Comparison of ENCODE assay signal across 25 cellular contexts in the genomic region with DNA sequence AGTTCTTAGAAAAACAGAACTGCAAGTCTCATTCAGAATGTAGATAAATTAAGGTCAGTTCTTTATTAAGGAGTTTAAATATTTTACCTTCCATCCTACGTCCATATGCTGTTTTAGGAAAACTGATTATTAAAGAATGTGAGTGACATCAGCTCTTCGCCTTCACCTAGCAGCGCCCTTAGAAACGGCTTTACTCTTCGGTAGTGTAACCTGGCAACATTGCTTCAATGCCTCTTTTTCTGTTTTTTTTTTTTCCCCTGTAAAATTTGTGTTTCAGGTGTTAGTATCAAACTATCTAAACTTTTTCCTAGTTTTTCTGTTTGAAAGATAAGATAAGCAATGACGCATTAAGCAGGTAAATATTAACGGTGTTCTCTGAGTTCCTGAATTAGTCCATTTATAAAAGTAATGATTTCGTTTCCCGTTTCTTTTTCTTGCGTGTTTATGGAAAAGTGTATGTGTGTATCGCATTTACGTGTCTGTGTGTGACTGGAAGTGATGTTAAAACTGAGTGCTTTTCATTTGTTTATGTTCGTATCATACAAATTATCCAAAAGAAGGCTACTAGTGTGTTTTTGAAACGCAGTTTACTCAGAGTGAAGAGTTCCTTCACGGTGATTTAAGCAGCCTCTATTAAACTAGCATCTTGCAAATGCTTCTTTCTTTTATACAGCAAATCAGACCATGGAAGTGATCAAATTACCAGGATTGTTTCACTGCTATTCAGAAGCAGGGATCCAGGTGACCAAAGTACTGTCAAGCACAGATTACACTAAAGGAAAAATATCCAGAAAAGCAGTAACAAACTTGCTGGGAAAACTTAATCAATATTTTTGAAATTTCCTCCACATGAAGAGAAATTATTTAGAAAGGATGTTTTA.
DNase-seq lines count a peak whose midpoint lies in the region; ATAC-seq, FAIRE-seq and TF ChIP-seq lines count a peak whose summit lies in the region.
"Had no signal": no experiment of that assay in that cellular context is flagged by ENCODE, and none has a peak within 500 bp of the region (broad histone marks: within the 10 kb centered on the region; RNA-seq: fewer than 3 reads in every experiment).

No MANE protein-coding gene starts in this region.

- TF ChIP-seq CTCF in H1 (IDR thresholded peaks at IDR 0.05; ENCODE audit: control extremely low read depth in 1 of 3, insufficient read depth in 1 of 3, low read depth in 1 of 3, low read length in 3 of 3) (no peak), stomach (IDR thresholded peaks at IDR 0.05) (no peak), WTC11 (IDR thresholded peaks at IDR 0.05) (no peak)

- H3K36me3 ChIP-seq in H1 (ENCODE audit: control insufficient read depth in 2 of 4, insufficient read depth in 4 of 4, low read length in 3 of 4) (no peaks in the 10 kb centered on the region), stomach (peaks cover 0 to 8% (median 3%) of the 10 kb centered on the region in 4 donors)
- H3K36me3 ChIP-seq: HAP-1, MG63, sigmoid colon, upper lobe of left lung had no signal

- 83% methylated on average over 15 of the region's 15 CpGs; no CpG with 5 or more reads in 1 of the 2 experiments for WGBS in H1 (ENCODE audit: extremely low coverage in 1 of 2, insufficient coverage in 1 of 2, insufficient read length in 1 of 2, insufficient replicate concordance in 2 of 2, low coverage in 1 of 2, low lambda C conversion rate in 2 of 2, missing lambda C conversion rate in 1 of 2), 2 experiments
- 28 to 56% (median 48%) methylated on average over 15 of the region's 15 CpGs for WGBS in stomach, 5 donors
- 92% methylated on average over 15 of the region's 15 CpGs for WGBS in right cardiac atrium

- POLR2A ChIA-PET in H1 (lab: Charles Lee; ENCODE audit: partially characterized antibody) (no interaction called here), WTC11 (lab: Charles Lee) (no interaction called here)

- CTCF ChIA-PET in H1 (lab: Charles Lee; ENCODE audit: partially characterized antibody): no interaction called here
- CTCF ChIA-PET in WTC11 (lab: Charles Lee): no interaction called here

- H4K5ac ChIP-seq in H1 (ENCODE audit: insufficient read length, low read depth, low read length): no peak overlapping the region

- no peak overlapping the region for H3K18ac ChIP-seq in H1 (ENCODE audit: extremely low read depth, low read length)

- H3K4me1 Mint-ChIP-seq in WTC11: peaks cover 32% of the 10 kb centered on the region

- no peak overlapping the region for H3K9ac ChIP-seq in H1 (replicated peaks in 1 of 4; ENCODE audit: extremely low read depth in 1 of 4, low read depth in 3 of 4, low read length in 3 of 4)
- H3K9ac ChIP-seq: parathyroid adenoma had no signal

- H3K4me3 ChIP-seq in H1 (ENCODE audit: extremely low read depth in 1 of 4, insufficient read depth in 2 of 4, low read depth in 3 of 4, low read length in 4 of 4): no peak overlapping the region
- peak overlapping the region in 1 of 4 donors; percentile 2 for H3K4me3 ChIP-seq in stomach
- no peak overlapping the region for H3K4me3 ChIP-seq in right cardiac atrium (ENCODE audit: low read length)
- H3K4me3 ChIP-seq: HAP-1, MG63, sigmoid colon, upper lobe of left lung had no signal

- no peaks in the 10 kb centered on the region for H3K36me3 Mint-ChIP-seq in WTC11
- H3K36me3 Mint-ChIP-seq: natural killer cell treated with Interleukin-12 subunit alpha and Interleukin-12 subunit beta and Interleukin-15 and Interleukin-18, amount 100 ng/mL, for 72 hours had no signal

- no peak overlapping the region for H3K14ac ChIP-seq in H1 (ENCODE audit: insufficient read length)

- intact Hi-C loops in stomach (cut with DNase I; ENCODE audit: low total_unique reads) (no loop called here), right cardiac atrium (cut with DNase I) (no loop called here)

- H3K23ac ChIP-seq in H1 (ENCODE audit: insufficient read length): no peak overlapping the region

- no peak for TF ChIP-seq RAD21 in H1 (IDR thresholded peaks at IDR 0.05 in 1 of 2, conservative IDR thresholded peaks at IDR 0.05 in 1 of 2; ENCODE audit: low read depth in 2 of 2, low read length in 2 of 2)

- no peak for TF ChIP-seq POLR2A in H1 (IDR thresholded peaks at IDR 0.05; ENCODE audit: control extremely low read depth in 1 of 2, low read depth in 2 of 2, low read length in 2 of 2)
- TF ChIP-seq POLR2A in stomach (IDR thresholded peaks at IDR 0.05): no peak

- FAIRE-seq in H1 (lab: Jason Lieb, UNC): no peak
- FAIRE-seq: GM18507 had no signal

- H3K27ac ChIP-seq in H1 (ENCODE audit: low read depth, low read length) (no peak overlapping the region), stomach (peak overlapping the region in 4 of 5 donors; percentile 21 to 59 (median 48)), right cardiac atrium (ENCODE audit: low read length) (no peak overlapping the region)
- H3K27ac ChIP-seq: epithelial cell of prostate, parathyroid adenoma, sigmoid colon, upper lobe of left lung had no signal

- no peak overlapping the region for H3K27ac Mint-ChIP-seq in WTC11
- H3K27ac Mint-ChIP-seq: activated naive CD4-positive, alpha-beta T cell treated with anti-CD3 and anti-CD28 coated beads, Interleukin-2, amount 10 ng/mL, durations not matched to agents 7 days and 5 days; activated T-cell treated with anti-CD3 and anti-CD28 coated beads, Interleukin-2, amount 50 U/mL, for 24 hours; natural killer cell treated with Interleukin-12 subunit alpha and Interleukin-12 subunit beta and Interleukin-15 and Interleukin-18, amount 100 ng/mL, for 72 hours had no signal

- no peaks in the 10 kb centered on the region for H3K9me3 Mint-ChIP-seq in WTC11
- H3K9me3 Mint-ChIP-seq: activated naive CD4-positive, alpha-beta T cell treated with anti-CD3 and anti-CD28 coated beads, Interleukin-2, amount 10 ng/mL, durations not matched to agents 7 days and 5 days; activated T-cell treated with anti-CD3 and anti-CD28 coated beads, Interleukin-2, amount 50 U/mL, for 24 hours; natural killer cell treated with Interleukin-12 subunit alpha and Interleukin-12 subunit beta and Interleukin-15 and Interleukin-18, amount 100 ng/mL, for 72 hours had no signal

- no peak overlapping the region for H2BK120ac ChIP-seq in H1 (replicated peaks; ENCODE audit: low read depth, low read length)

- no peak overlapping the region for H3K56ac ChIP-seq in H1 (replicated peaks; ENCODE audit: insufficient read length, low read depth, low read length)

- no peaks in the 10 kb centered on the region for H3K79me2 ChIP-seq in H1 (ENCODE audit: control insufficient read depth in 1 of 2, insufficient read depth in 2 of 2, low read length in 2 of 2)
- H3K79me2 ChIP-seq: parathyroid adenoma had no signal

- H3K79me1 ChIP-seq in H1 (ENCODE audit: low read depth, low read length): no peaks in the 10 kb centered on the region

- H3K4me1 ChIP-seq in H1 (replicated peaks in 1 of 4; ENCODE audit: control insufficient read depth in 3 of 4, insufficient read depth in 4 of 4, low read length in 3 of 4): peaks cover 0 to 10% (median 6%) of the 10 kb centered on the region in 4 experiments; a peak in 6 of 7 replicates
- peaks cover 0 to 9% (median 0%) of the 10 kb centered on the region in 4 donors for H3K4me1 ChIP-seq in stomach
- no peaks in the 10 kb centered on the region for H3K4me1 ChIP-seq in right cardiac atrium (ENCODE audit: control insufficient read depth, insufficient read depth, low read length)
- H3K4me1 ChIP-seq: HAP-1, parathyroid adenoma, sigmoid colon, upper lobe of left lung had no signal

- TF ChIP-seq EP300 in H1 (IDR thresholded peaks at IDR 0.05; ENCODE audit: borderline replicate concordance in 1 of 2, low read depth in 2 of 2, low read length in 2 of 2) (no peak), stomach (IDR thresholded peaks at IDR 0.05) (no peak)

- H3K4me3 Mint-ChIP-seq in WTC11: no peak overlapping the region
- H3K4me3 Mint-ChIP-seq: activated naive CD4-positive, alpha-beta T cell treated with anti-CD3 and anti-CD28 coated beads, Interleukin-2, amount 10 ng/mL, durations not matched to agents 7 days and 5 days; activated T-cell treated with anti-CD3 and anti-CD28 coated beads, Interleukin-2, amount 50 U/mL, for 24 hours; natural killer cell treated with Interleukin-12 subunit alpha and Interleukin-12 subunit beta and Interleukin-15 and Interleukin-18, amount 100 ng/mL, for 72 hours had no signal

- H2BK15ac ChIP-seq in H1 (ENCODE audit: low read length): no peak overlapping the region

- H3K27me3 ChIP-seq in H1 (replicated peaks in 1 of 4; ENCODE audit: control insufficient read depth in 3 of 4, extremely low read depth in 1 of 4, insufficient read depth in 3 of 4, low read length in 3 of 4): no peaks in the 10 kb centered on the region
- no peaks in the 10 kb centered on the region for H3K27me3 ChIP-seq in stomach
- no peaks in the 10 kb centered on the region for H3K27me3 ChIP-seq in right cardiac atrium (ENCODE audit: control insufficient read depth, insufficient read depth)
- H3K27me3 ChIP-seq: MG63, sigmoid colon, upper lobe of left lung had no signal

- H3K27me3 Mint-ChIP-seq in WTC11 (ENCODE audit: low read depth): no peaks in the 10 kb centered on the region
- H3K27me3 Mint-ChIP-seq: activated naive CD4-positive, alpha-beta T cell treated with anti-CD3 and anti-CD28 coated beads, Interleukin-2, amount 10 ng/mL, durations not matched to agents 7 days and 5 days; activated T-cell treated with anti-CD3 and anti-CD28 coated beads, Interleukin-2, amount 50 U/mL, for 24 hours; natural killer cell treated with Interleukin-12 subunit alpha and Interleukin-12 subunit beta and Interleukin-15 and Interleukin-18, amount 100 ng/mL, for 72 hours had no signal

- no peak overlapping the region for H3K4me2 ChIP-seq in H1 (ENCODE audit: insufficient read depth in 1 of 2, low read depth in 2 of 2, low read length in 2 of 2)

- H3K23me2 ChIP-seq in H1 (ENCODE audit: low read depth, low read length): no peaks in the 10 kb centered on the region

- H4K20me1 ChIP-seq in H1 (replicated peaks in 1 of 2; ENCODE audit: control insufficient read depth in 1 of 2, insufficient read depth in 2 of 2, low read length in 2 of 2): no peaks in the 10 kb centered on the region

- peak; percentile 8 to 29 for DNase-seq in NCI-H2081 (lab: John Stamatoyannopoulos, UW)
- no peak for DNase-seq in NCI-H2081 treated with DMSO at 0.1 percent for 48 hours (lab: John Stamatoyannopoulos, UW)
- peak; percentile 74 for DNase-seq in NCI-H446 treated with DMSO at 0.1 percent for 48 hours (lab: John Stamatoyannopoulos, UW)
- DNase-seq in H1 (ENCODE audit: low read depth in 1 of 2, low spot score in 2 of 2): no peak
- DNase-seq in stomach: no peak
- DNase-seq in NCI-H226: no peak
- no peak for DNase-seq in right cardiac atrium
- DNase-seq in WTC11 (ENCODE audit: low spot score): no peak
- DNase-seq: activated CD4-positive, alpha-beta T cell treated with anti-CD3 and anti-CD28 coated beads for 1 hour; activated CD8-positive, alpha-beta memory T cell treated with anti-CD3 and anti-CD28 coated beads for 24 hours; activated naive CD4-positive, alpha-beta T cell treated with anti-CD3 and anti-CD28 coated beads, Interleukin-2, amount 10 ng/mL, durations not matched to agents 7 days and 5 days; activated T-cell treated with anti-CD3 and anti-CD28 coated beads, Interleukin-2, amount 50 U/mL, for 24 hours; left ventricle myocardium superior; MG63; midbrain; NCI-H774; SHP77; sigmoid colon; stimulated activated CD8-positive, alpha-beta memory T cell treated with anti-CD3 and anti-CD28 coated beads, Interleukin-4, amount 100 ng/mL, for 48 hours; upper lobe of left lung had no signal

- H4K8ac ChIP-seq in H1 (ENCODE audit: extremely low read depth, insufficient read depth, low read length): no peak overlapping the region

- no peak overlapping the region for H4K91ac ChIP-seq in H1 (replicated peaks; ENCODE audit: insufficient read length, low read length)

- peak overlapping the region; percentile 7 for H2AFZ ChIP-seq in H1 (ENCODE audit: low read length)
- H2AFZ ChIP-seq: parathyroid adenoma had no signal

- no peak overlapping the region for H2AK5ac ChIP-seq in H1 (ENCODE audit: low read depth, low read length)

- H3K9me3 ChIP-seq in H1 (ENCODE audit: insufficient read depth in 2 of 2, low read depth in 1 of 2, low read length in 1 of 2) (no peaks in the 10 kb centered on the region), stomach (no peaks in the 10 kb centered on the region), right cardiac atrium (ENCODE audit: control insufficient read depth, low read length) (no peaks in the 10 kb centered on the region)
- H3K9me3 ChIP-seq: HAP-1, MG63, sigmoid colon, upper lobe of left lung had no signal

- no peak overlapping the region for H2BK12ac ChIP-seq in H1 (ENCODE audit: low read depth, low read length)

- H3K4ac ChIP-seq in H1 (replicated peaks; ENCODE audit: insufficient read length, low read depth, low read length): no peak overlapping the region

- no peak overlapping the region for H2BK20ac ChIP-seq in H1 (ENCODE audit: low read length)

- ATAC-seq in right cardiac atrium: no peak
- ATAC-seq in WTC11: no peak
- ATAC-seq: left ventricle myocardium superior; natural killer cell treated with Interleukin-12 subunit alpha and Interleukin-12 subunit beta and Interleukin-15 and Interleukin-18, amount 100 ng/mL, for 72 hours had no signal

- no peak overlapping the region for H2BK5ac ChIP-seq in H1 (ENCODE audit: low read depth, low read length)

Comparison
In these comparisons a context has a peak if more than half of its experiments do, and no peak if none do; other contexts are left out.
1. DNase-seq: peak in NCI-H2081 (2 of 2) and NCI-H446 treated with DMSO at 0.1 percent for 48 hours (single experiment); none in NCI-H2081 treated with DMSO at 0.1 percent for 48 hours (single experiment), H1 (0 of 2), stomach (single experiment), NCI-H226 (single experiment), right cardiac atrium (0 of 3) and WTC11 (single experiment).
2. H3K27ac ChIP-seq: peak in stomach (4 of 5); none in H1 (single experiment) and right cardiac atrium (single experiment).